2 cellular contexts compared by ENCODE assay signal in genomic region chr9:127444283-127444920, GRCh38.
A peak's percentile ranks its signal among the peaks of the same experiment; 100 is the strongest.
TF ChIP-seq lines count a peak whose summit lies in the region.

No MANE protein-coding gene starts in this region.

TF ChIP-seq in Ishikawa, 13 proteins besides CTCF, POLR2A, EP300 and RAD21:
- no peak for TF ChIP-seq TEAD4 (IDR thresholded peaks at IDR 0.05)
- no peak for TF ChIP-seq CEBPB (IDR thresholded peaks at IDR 0.05)
- TF ChIP-seq, protein P1, sequence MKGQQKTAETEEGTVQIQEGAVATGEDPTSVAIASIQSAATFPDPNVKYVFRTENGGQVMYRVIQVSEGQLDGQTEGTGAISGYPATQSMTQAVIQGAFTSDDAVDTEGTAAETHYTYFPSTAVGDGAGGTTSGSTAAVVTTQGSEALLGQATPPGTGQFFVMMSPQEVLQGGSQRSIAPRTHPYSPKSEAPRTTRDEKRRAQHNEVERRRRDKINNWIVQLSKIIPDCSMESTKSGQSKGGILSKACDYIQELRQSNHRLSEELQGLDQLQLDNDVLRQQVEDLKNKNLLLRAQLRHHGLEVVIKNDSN (IDR thresholded peaks at IDR 0.05) = no peak; the same call in 1 of the 2 replicates
- no peak for TF ChIP-seq EGR1 (IDR thresholded peaks at IDR 0.05)
- no peak; the same call in 1 of the 2 replicates for TF ChIP-seq YY1 (IDR thresholded peaks at IDR 0.05; ENCODE audit: low read depth)
- TF ChIP-seq CREB1 (IDR thresholded peaks at IDR 0.05; ENCODE audit: low read depth) = no peak
- no peak for TF ChIP-seq TAF1 (IDR thresholded peaks at IDR 0.05; ENCODE audit: low read depth)
- TF ChIP-seq FOXM1 (IDR thresholded peaks at IDR 0.05; ENCODE audit: borderline replicate concordance, low read depth) = no peak
- TF ChIP-seq TCF12 (IDR thresholded peaks at IDR 0.05; ENCODE audit: low read depth) = no peak
- no peak for TF ChIP-seq NFIC (IDR thresholded peaks at IDR 0.05)
- no peak for TF ChIP-seq MAX (IDR thresholded peaks at IDR 0.05)
- no peak for TF ChIP-seq ZBTB7A (IDR thresholded peaks at IDR 0.05; ENCODE audit: low read depth)
- TF ChIP-seq, protein P2, sequence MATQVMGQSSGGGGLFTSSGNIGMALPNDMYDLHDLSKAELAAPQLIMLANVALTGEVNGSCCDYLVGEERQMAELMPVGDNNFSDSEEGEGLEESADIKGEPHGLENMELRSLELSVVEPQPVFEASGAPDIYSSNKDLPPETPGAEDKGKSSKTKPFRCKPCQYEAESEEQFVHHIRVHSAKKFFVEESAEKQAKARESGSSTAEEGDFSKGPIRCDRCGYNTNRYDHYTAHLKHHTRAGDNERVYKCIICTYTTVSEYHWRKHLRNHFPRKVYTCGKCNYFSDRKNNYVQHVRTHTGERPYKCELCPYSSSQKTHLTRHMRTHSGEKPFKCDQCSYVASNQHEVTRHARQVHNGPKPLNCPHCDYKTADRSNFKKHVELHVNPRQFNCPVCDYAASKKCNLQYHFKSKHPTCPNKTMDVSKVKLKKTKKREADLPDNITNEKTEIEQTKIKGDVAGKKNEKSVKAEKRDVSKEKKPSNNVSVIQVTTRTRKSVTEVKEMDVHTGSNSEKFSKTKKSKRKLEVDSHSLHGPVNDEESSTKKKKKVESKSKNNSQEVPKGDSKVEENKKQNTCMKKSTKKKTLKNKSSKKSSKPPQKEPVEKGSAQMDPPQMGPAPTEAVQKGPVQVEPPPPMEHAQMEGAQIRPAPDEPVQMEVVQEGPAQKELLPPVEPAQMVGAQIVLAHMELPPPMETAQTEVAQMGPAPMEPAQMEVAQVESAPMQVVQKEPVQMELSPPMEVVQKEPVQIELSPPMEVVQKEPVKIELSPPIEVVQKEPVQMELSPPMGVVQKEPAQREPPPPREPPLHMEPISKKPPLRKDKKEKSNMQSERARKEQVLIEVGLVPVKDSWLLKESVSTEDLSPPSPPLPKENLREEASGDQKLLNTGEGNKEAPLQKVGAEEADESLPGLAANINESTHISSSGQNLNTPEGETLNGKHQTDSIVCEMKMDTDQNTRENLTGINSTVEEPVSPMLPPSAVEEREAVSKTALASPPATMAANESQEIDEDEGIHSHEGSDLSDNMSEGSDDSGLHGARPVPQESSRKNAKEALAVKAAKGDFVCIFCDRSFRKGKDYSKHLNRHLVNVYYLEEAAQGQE (IDR thresholded peaks at IDR 0.05; ENCODE audit: low read depth) = no peak

TF ChIP-seq in K562, 482 proteins besides CTCF, POLR2A, EP300 and RAD21:
- TF ChIP-seq FIP1L1 (IDR thresholded peaks at IDR 0.05; ENCODE audit: low read depth, low read length, poor library complexity, severe bottlenecking) (peak; percentile 29), CHD2 (IDR thresholded peaks at IDR 0.05; ENCODE audit: low read depth, low read length) (peak; percentile 21; the same call in 1 of the 2 replicates), SP1 (CRISPR knock-in tag; IDR thresholded peaks at IDR 0.05) (0 out of 2 replicates have a peak, but pooled peaks have one; percentile 29), CBFA2T3 (IDR thresholded peaks at IDR 0.05) (no peak), POLR3G (IDR thresholded peaks at IDR 0.05; ENCODE audit: extremely low read depth, insufficient read length, insufficient replicate concordance) (no peak), RUNX1 (IDR thresholded peaks at IDR 0.05; ENCODE audit: low read depth) (no peak), ETS1 (conservative IDR thresholded peaks at IDR 0.05; ENCODE audit: control insufficient read depth, low read depth, low read length) (0 out of 2 replicates have a peak, but pooled peaks have one; percentile 20), ZNF274 (IDR thresholded peaks at IDR 0.05; ENCODE audit: borderline replicate concordance, low read depth, low read length) (peak; percentile 93), PHB (CRISPR knock-in tag; IDR thresholded peaks at IDR 0.05) (no peak), TRIM28 (IDR thresholded peaks at IDR 0.05) (0 out of 2 replicates have a peak, but pooled peaks have one; percentile 64), GABPA (tag; conservative IDR thresholded peaks at IDR 0.05; ENCODE audit: low read depth) (no peak), MCM2 (IDR thresholded peaks at IDR 0.05; ENCODE audit: low read depth) (no peak), POLR2G (IDR thresholded peaks at IDR 0.05; ENCODE audit: low read depth, low read length) (peak; percentile 48; the same call in 1 of the 2 replicates), NFXL1 (CRISPR knock-in tag; IDR thresholded peaks at IDR 0.05) (no peak), SNRNP70 (optimal IDR thresholded peaks at IDR 0.05; ENCODE audit: low read depth, low read length) (peak; percentile 24), RBFOX2 (IDR thresholded peaks at IDR 0.05; ENCODE audit: low read depth, low read length) (peak; percentile 41; the same call in 1 of the 2 replicates), HNRNPUL1 (IDR thresholded peaks at IDR 0.05; ENCODE audit: low read length) (0 out of 2 replicates have a peak, but pooled peaks have one; percentile 19)
